Comparison of ENCODE assay signal across 10 cellular contexts in genomic region chr1:16621681-16622315, GRCh38. TPM values are rescaled to one million over a fixed set of nuclear protein-coding genes. Genes with fewer than 3 reads are reported as not detected.
DNase-seq lines count a peak whose midpoint lies in the region; ATAC-seq, FAIRE-seq and TF ChIP-seq lines count a peak whose summit lies in the region.
"Not testable (repeated sequence)": the region's sequence is repeated elsewhere in the genome, so short reads cannot be mapped to it uniquely, and the experiment has no call there.
"Had no signal": no experiment of that assay in that cellular context is flagged by ENCODE, and none has a peak within 500 bp of the region (broad histone marks: within the 10 kb centered on the region; RNA-seq: fewer than 3 reads in every experiment).

No MANE protein-coding gene starts in this region.

- H3K9me3 Mint-ChIP-seq in activated naive CD4-positive, alpha-beta T cell treated with anti-CD3 and anti-CD28 coated beads for 36 hours; osteocyte (ENCODE audit: unreplicated experiment): not testable (repeated sequence)

- H2BK20ac ChIP-seq in H1 (ENCODE audit: low read length): not testable (repeated sequence)

- H3K36me3 ChIP-seq in H1 (ENCODE audit: control insufficient read depth in 2 of 4, insufficient read depth in 4 of 4, low read length in 3 of 4) (peaks cover 3 to 14% (median 7%) of the 10 kb centered on the region in 4 experiments; a peak in 4 of 8 replicates), HepG2 (replicated peaks in 1 of 2; ENCODE audit: control insufficient read depth in 1 of 2, insufficient read depth in 2 of 2, low read length in 2 of 2) (peaks cover 48 to 67% of the 10 kb centered on the region in 2 experiments; a peak in 4 of 5 replicates), tibial artery (peaks cover 27 to 87% (median 63%) of the 10 kb centered on the region in 3 donors)

- peak; percentile 70 for DNase-seq in GM13977 (ENCODE audit: low spot score)
- peak; percentile 12 for DNase-seq in activated CD4-positive, alpha-beta T cell treated with anti-CD3 and anti-CD28 coated beads for 1 hour
- peak; percentile 3 for DNase-seq in activated naive CD4-positive, alpha-beta T cell treated with anti-CD3 and anti-CD28 coated beads for 36 hours
- DNase-seq in H1 (ENCODE audit: low read depth in 1 of 2, low spot score in 2 of 2): peak in 1 of 2 experiments; percentile 68
- not testable (repeated sequence) for DNase-seq in HepG2 (ENCODE audit: low spot score)
- peak; percentile 89 for DNase-seq in osteocyte (ENCODE audit: extremely low spot score, unreplicated experiment)
- peak; percentile 23 to 69 for DNase-seq in tibial artery

- H3K27ac Mint-ChIP-seq in activated naive CD4-positive, alpha-beta T cell treated with anti-CD3 and anti-CD28 coated beads for 36 hours; osteocyte (ENCODE audit: unreplicated experiment): not testable (repeated sequence)

- not testable (repeated sequence) for BruUV-seq in HepG2 (replicated peaks; lab: Mats Ljungman, UMichigan)

- H2AK5ac ChIP-seq in H1 (ENCODE audit: low read depth, low read length): not testable (repeated sequence)

- H3K9ac ChIP-seq in H1 (replicated peaks in 1 of 4; ENCODE audit: extremely low read depth in 1 of 4, low read depth in 3 of 4, low read length in 3 of 4); HepG2 (ENCODE audit: insufficient read depth, low read depth, low read length): not testable (repeated sequence)

- intact Hi-C loops in activated naive CD4-positive, alpha-beta T cell treated with anti-CD3 and anti-CD28 coated beads for 36 hours (cut with micrococcal nuclease): loop anchor here (1.0 kb wide), 1 partner anchor 330 kb away; no protein-coding TSS in a partner anchor
- intact Hi-C loops in HepG2 (cut with micrococcal nuclease; ENCODE audit: unreplicated experiment); tibial artery (cut with DNase I; ENCODE audit: low total_unique reads): not testable (repeated sequence)

- H3K4ac ChIP-seq in H1 (replicated peaks; ENCODE audit: insufficient read length, low read depth, low read length): not testable (repeated sequence)

- not testable (repeated sequence) for H3K4me1 Mint-ChIP-seq in activated naive CD4-positive, alpha-beta T cell treated with anti-CD3 and anti-CD28 coated beads for 36 hours (ENCODE audit: low read depth); osteocyte (ENCODE audit: unreplicated experiment)

- H3K36me3 Mint-ChIP-seq in activated naive CD4-positive, alpha-beta T cell treated with anti-CD3 and anti-CD28 coated beads for 36 hours (ENCODE audit: low read depth): not testable (repeated sequence)
- H3K36me3 Mint-ChIP-seq in osteocyte (ENCODE audit: unreplicated experiment): peaks cover 11% of the 10 kb centered on the region

- not testable (repeated sequence) for H3K23me2 ChIP-seq in H1 (ENCODE audit: low read depth, low read length)

- H3K27me3 Mint-ChIP-seq in activated naive CD4-positive, alpha-beta T cell treated with anti-CD3 and anti-CD28 coated beads for 36 hours (ENCODE audit: low read depth); osteocyte (ENCODE audit: unreplicated experiment): not testable (repeated sequence)

- POLR2A ChIA-PET in H1 (lab: Charles Lee; ENCODE audit: partially characterized antibody): interaction anchor here (0.8 to 3.4 kb wide), 9 partner anchors 8 to 283 kb away, joined by 3 to 11 read pairs (median 4); partner anchors contain the start of gene NBPF1
- POLR2A ChIA-PET in HepG2 (lab: Yijun Ruan, JAX): interaction anchor here (0.9 to 2.5 kb wide), 6 partner anchors 10 to 330 kb away, joined by 3 to 15 read pairs (median 6); partner anchors contain the start of gene RNU1-1

- not testable (repeated sequence) for H4K91ac ChIP-seq in H1 (replicated peaks; ENCODE audit: insufficient read length, low read length)

- H3K9me3 ChIP-seq in H1 (ENCODE audit: insufficient read depth in 2 of 2, low read depth in 1 of 2, low read length in 1 of 2); HepG2 (ENCODE audit: low read length); tibial artery: not testable (repeated sequence)

- not testable (repeated sequence) for H2BK15ac ChIP-seq in H1 (ENCODE audit: low read length)

- FAIRE-seq in H1 (lab: Jason Lieb, UNC); HepG2 (lab: Jason Lieb, UNC): not testable (repeated sequence)

- not testable (repeated sequence) for H3K27ac ChIP-seq in H1 (ENCODE audit: low read depth, low read length); HepG2 (ENCODE audit: extremely low read length, insufficient read depth, low read length); tibial artery

- H3K27me3 ChIP-seq in H1 (replicated peaks in 1 of 4; ENCODE audit: control insufficient read depth in 3 of 4, extremely low read depth in 1 of 4, insufficient read depth in 3 of 4, low read length in 3 of 4); HepG2 (ENCODE audit: control insufficient read depth in 1 of 2, insufficient read depth in 2 of 2, low read length in 2 of 2); tibial artery: not testable (repeated sequence)

- 92% methylated on average over 9 of the region's 9 CpGs; no CpG with 5 or more reads in 1 of the 2 experiments for WGBS in H1 (ENCODE audit: extremely low coverage in 1 of 2, insufficient coverage in 1 of 2, insufficient read length in 1 of 2, insufficient replicate concordance in 2 of 2, low coverage in 1 of 2, low lambda C conversion rate in 2 of 2, missing lambda C conversion rate in 1 of 2), 2 experiments
- WGBS in HepG2 (ENCODE audit: low lambda C conversion rate): 98% methylated on average over 9 of the region's 9 CpGs

- H3K4me1 ChIP-seq in H1 (replicated peaks in 1 of 4; ENCODE audit: control insufficient read depth in 3 of 4, insufficient read depth in 4 of 4, low read length in 3 of 4); HepG2 (ENCODE audit: insufficient read depth, low read length); tibial artery: not testable (repeated sequence)

- not testable (repeated sequence) for H3K23ac ChIP-seq in H1 (ENCODE audit: insufficient read length)

- H2AFZ ChIP-seq in H1 (ENCODE audit: low read length); HepG2 (ENCODE audit: low read length): not testable (repeated sequence)

- in situ Hi-C loops in GM13977 (cut with MboI; ENCODE audit: low pct_unique_long_range_greater_than_20kb, low sequenced_read_pairs, unreplicated experiment): loop anchor here (5.0 to 25.0 kb wide), 5 partner anchors 326 to 616 kb away; partner anchors contain the start of genes CPLANE2 and PADI3
- in situ Hi-C loops in HepG2 (cut with HindIII; ENCODE audit: extremely low pct_ligation_motif_present, low pct_unique_long_range_greater_than_20kb): not testable (repeated sequence)

- H3K56ac ChIP-seq in H1 (replicated peaks; ENCODE audit: insufficient read length, low read depth, low read length): not testable (repeated sequence)

- not testable (repeated sequence) for H3K18ac ChIP-seq in H1 (ENCODE audit: extremely low read depth, low read length)

- CTCF ChIA-PET in activated naive CD4-positive, alpha-beta T cell treated with anti-CD3 and anti-CD28 coated beads for 36 hours (lab: Charles Lee): interaction anchor here (1.1 to 3.3 kb wide), 9 partner anchors 10 to 339 kb away, joined by 4 to 26 read pairs (median 5); no protein-coding TSS in a partner anchor
- CTCF ChIA-PET in H1 (lab: Charles Lee; ENCODE audit: partially characterized antibody) (interaction anchor here (0.7 to 20.3 kb wide), 35 partner anchors 9 to 364 kb away, joined by 3 to 611 read pairs (median 4); partner anchors contain the start of genes CROCC and NBPF1), HepG2 (lab: Yijun Ruan, JAX; ENCODE audit: low intra/inter-chr PET ratio, low total read pairs) (interaction anchor here (1.8 kb wide), 2 partner anchors 30 to 330 kb away, joined by 6 to 10 read pairs; no protein-coding TSS in a partner anchor)

- not testable (repeated sequence) for TF ChIP-seq POLR2A in H1 (IDR thresholded peaks at IDR 0.05; ENCODE audit: control extremely low read depth in 1 of 2, low read depth in 2 of 2, low read length in 2 of 2); HepG2 (IDR thresholded peaks at IDR 0.05; ENCODE audit: insufficient read depth in 1 of 2, low read depth in 2 of 2, low read length in 2 of 2)

- not testable (repeated sequence) for H3K4me3 ChIP-seq in H1 (ENCODE audit: extremely low read depth in 1 of 4, insufficient read depth in 2 of 4, low read depth in 3 of 4, low read length in 4 of 4); HepG2 (replicated peaks in 1 of 3; ENCODE audit: insufficient read depth in 1 of 3, low read depth in 2 of 3, low read length in 3 of 3); tibial artery

- TF ChIP-seq EP300 in H1 (IDR thresholded peaks at IDR 0.05; ENCODE audit: borderline replicate concordance in 1 of 2, low read depth in 2 of 2, low read length in 2 of 2); HepG2 (IDR thresholded peaks at IDR 0.05; ENCODE audit: low read depth in 2 of 2, low read length in 2 of 2); HepG2 (CRISPR knock-in tag; IDR thresholded peaks at IDR 0.05; ENCODE audit: borderline replicate concordance): not testable (repeated sequence)

- not testable (repeated sequence) for H3K4me3 Mint-ChIP-seq in activated naive CD4-positive, alpha-beta T cell treated with anti-CD3 and anti-CD28 coated beads for 36 hours; osteocyte (ENCODE audit: unreplicated experiment)

- not testable (repeated sequence) for H2BK120ac ChIP-seq in H1 (replicated peaks; ENCODE audit: low read depth, low read length)

- H2BK12ac ChIP-seq in H1 (ENCODE audit: low read depth, low read length): peak overlapping the region; percentile 2; the same call in 1 of the 2 replicates

- H4K8ac ChIP-seq in H1 (ENCODE audit: extremely low read depth, insufficient read depth, low read length): not testable (repeated sequence)

- 0 out of 2 replicates have a peak overlapping the region, but pooled peaks have one; percentile 0 for H2BK5ac ChIP-seq in H1 (ENCODE audit: low read depth, low read length)

- H4K20me1 ChIP-seq in H1 (replicated peaks in 1 of 2; ENCODE audit: control insufficient read depth in 1 of 2, insufficient read depth in 2 of 2, low read length in 2 of 2); HepG2 (ENCODE audit: insufficient read depth, low read length): not testable (repeated sequence)

- not testable (repeated sequence) for ATAC-seq in HepG2

- H3K79me2 ChIP-seq in H1 (ENCODE audit: control insufficient read depth in 1 of 2, insufficient read depth in 2 of 2, low read length in 2 of 2); HepG2 (ENCODE audit: insufficient read depth, low read length): not testable (repeated sequence)

- not testable (repeated sequence) for H3K4me2 ChIP-seq in H1 (ENCODE audit: insufficient read depth in 1 of 2, low read depth in 2 of 2, low read length in 2 of 2); HepG2 (ENCODE audit: low read depth, low read length)

- TF ChIP-seq CTCF in GM13977 (IDR thresholded peaks at IDR 0.05; ENCODE audit: extremely low read depth, insufficient read depth, missing control alignments); H1 (IDR thresholded peaks at IDR 0.05; ENCODE audit: control extremely low read depth in 1 of 3, insufficient read depth in 1 of 3, low read depth in 1 of 3, low read length in 3 of 3); HepG2 (CRISPR knock-in tag; IDR thresholded peaks at IDR 0.05); osteocyte (IDR thresholded peaks at IDR 0.05); tibial artery (IDR thresholded peaks at IDR 0.05): not testable (repeated sequence)

- H3K14ac ChIP-seq in H1 (ENCODE audit: insufficient read length): not testable (repeated sequence)

- H4K5ac ChIP-seq in H1 (ENCODE audit: insufficient read length, low read depth, low read length): not testable (repeated sequence)

- not testable (repeated sequence) for TF ChIP-seq RAD21 in H1 (IDR thresholded peaks at IDR 0.05 in 1 of 2, conservative IDR thresholded peaks at IDR 0.05 in 1 of 2; ENCODE audit: low read depth in 2 of 2, low read length in 2 of 2); HepG2 (CRISPR knock-in tag; IDR thresholded peaks at IDR 0.05)

- not testable (repeated sequence) for H3K79me1 ChIP-seq in H1 (ENCODE audit: low read depth, low read length)

RNA-seq across cellular contexts. Expression of gene NBPF1, which starts 8.4 kb away (rescaled TPM):
- total RNA-seq in activated naive CD4-positive, alpha-beta T cell treated with anti-CD3 and anti-CD28 coated beads for 36 hours: 1 to 10 TPM; 1.6 to 1.9 TPM
- total RNA-seq in H1 (2021; fragmentation: NEBNext Ultra II Directional; extraction: Animal tissue kit (Norgen Biotek cat#: 25700)): 19.3 and 19.4 TPM in 2 replicates
- 8.5 and 9.6 TPM in 2 replicates for polyA plus RNA-seq in H1 (2011; rRNA removed)
- 11.5 TPM for polyA plus RNA-seq in H1 (2011; cell fraction: cytosol; rRNA removed)
- 22.9 TPM for polyA plus RNA-seq in H1 (2011; cell fraction: nucleus; rRNA removed)
- 7.7 to 13.2 TPM (median 11.1 TPM) in 4 replicates for polyA plus RNA-seq in H1 (2012, experiment 1 of 2)
- 3.1 TPM for polyA plus RNA-seq in H1 (2012, experiment 2 of 2)
- polyA plus RNA-seq in H1 (2013, experiment 1 of 2): 10.8 TPM
- 9.8 TPM for polyA plus RNA-seq in H1 (2013, experiment 2 of 2)
- polyA minus RNA-seq in H1 (2011; rRNA and poly(A)+ RNA removed): 22.4 and 27.2 TPM in 2 replicates
- polyA minus RNA-seq in H1 (2011; cell fraction: cytosol; rRNA and poly(A)+ RNA removed): 8.9 TPM
- polyA minus RNA-seq in H1 (2011; cell fraction: nucleus; rRNA and poly(A)+ RNA removed): 48.6 TPM
- total RNA-seq in HepG2 (2016; rRNA removed; fragmentation: Illumina TruSeq; extraction: Trizol): 35.6 and 36.2 TPM in 2 replicates
- total RNA-seq in HepG2 (2016; cell fraction: cytosol; rRNA removed; fragmentation: Illumina TruSeq; extraction: Trizol; ENCODE audit: low read depth): 2.8 and 3.7 TPM in 2 replicates
- 33.6 and 35.9 TPM in 2 replicates for total RNA-seq in HepG2 (2016; cell fraction: insoluble cytoplasmic fraction; rRNA removed; fragmentation: Illumina TruSeq; extraction: Trizol)
- 12.7 and 15.7 TPM in 2 replicates for total RNA-seq in HepG2 (2016; cell fraction: membrane; rRNA removed; fragmentation: Illumina TruSeq; extraction: Trizol)
- total RNA-seq in HepG2 (2016; cell fraction: nucleus; rRNA removed; fragmentation: Illumina TruSeq; extraction: Trizol): 43.1 and 51.6 TPM in 2 replicates
- polyA plus RNA-seq in HepG2 (2011; rRNA removed): 30.3 and 38.8 TPM in 2 replicates
- 13.9 and 24.8 TPM in 2 replicates for polyA plus RNA-seq in HepG2 (2011; cell fraction: cytosol; rRNA removed)
- polyA plus RNA-seq in HepG2 (2011; cell fraction: nucleus; rRNA removed): 44.1 and 66.8 TPM in 2 replicates
- 24.2 and 34.4 TPM in 2 replicates for polyA plus RNA-seq in HepG2 (2012)
- 3.5 and 3.8 TPM in 2 replicates for polyA plus RNA-seq in HepG2 (2016; cell fraction: cytosol; fragmentation: Illumina TruSeq; extraction: Trizol; ENCODE audit: low read depth)
- polyA plus RNA-seq in HepG2 (2016; cell fraction: insoluble cytoplasmic fraction; fragmentation: Illumina TruSeq; extraction: Trizol; ENCODE audit: low read depth): 24.0 and 26.6 TPM in 2 replicates
- 12.4 and 14.6 TPM in 2 replicates for polyA plus RNA-seq in HepG2 (2016; cell fraction: membrane; fragmentation: Illumina TruSeq; extraction: Trizol; ENCODE audit: low read depth)
- polyA plus RNA-seq in HepG2 (2016; cell fraction: nucleus; fragmentation: Illumina TruSeq; extraction: Trizol; ENCODE audit: insufficient read depth, low read depth): 54.4 and 54.5 TPM in 2 replicates
- 29.8 and 35.9 TPM in 2 replicates for polyA minus RNA-seq in HepG2 (2011; rRNA and poly(A)+ RNA removed; ENCODE audit: low replicate concordance)
- 20.5 and 26.0 TPM in 2 replicates for polyA minus RNA-seq in HepG2 (2011; cell fraction: cytosol; rRNA and poly(A)+ RNA removed)
- 98.8 and 162 TPM in 2 replicates for polyA minus RNA-seq in HepG2 (2011; cell fraction: nucleus; rRNA and poly(A)+ RNA removed)
- 50.1 and 55.6 TPM in 2 replicates for total RNA-seq in osteocyte

RNA-seq across cellular contexts. Expression of gene RNU1-3, which starts 45.0 kb away (rescaled TPM):
- 1,000 to 10,000 TPM; 1,341 to 1,386 TPM for total RNA-seq in activated naive CD4-positive, alpha-beta T cell treated with anti-CD3 and anti-CD28 coated beads for 36 hours
- 1,303 and 1,497 TPM in 2 replicates for total RNA-seq in H1 (2021; fragmentation: NEBNext Ultra II Directional; extraction: Animal tissue kit (Norgen Biotek cat#: 25700))
- under 0.01 and 145 TPM in 2 replicates for polyA plus RNA-seq in H1 (2011; rRNA removed)
- under 0.01 TPM for polyA plus RNA-seq in H1 (2011; cell fraction: cytosol; rRNA removed)
- polyA plus RNA-seq in H1 (2011; cell fraction: nucleus; rRNA removed): under 0.01 TPM
- 20.3 to 94.3 TPM in 2 of 4 replicates, not detected in the others for polyA plus RNA-seq in H1 (2012, experiment 1 of 2)
- not detected for polyA plus RNA-seq in H1 (2012, experiment 2 of 2)
- polyA plus RNA-seq in H1 (2013, experiment 1 of 2): not detected
- not detected for polyA plus RNA-seq in H1 (2013, experiment 2 of 2)
- polyA minus RNA-seq in H1 (2011; rRNA and poly(A)+ RNA removed): 10,411 and 22,262 TPM in 2 replicates
- polyA minus RNA-seq in H1 (2011; cell fraction: cytosol; rRNA and poly(A)+ RNA removed): 63,669 TPM
- polyA minus RNA-seq in H1 (2011; cell fraction: nucleus; rRNA and poly(A)+ RNA removed): 43,973 TPM
- total RNA-seq in HepG2 (2016; rRNA removed; fragmentation: Illumina TruSeq; extraction: Trizol): 859 and 11,018 TPM in 2 replicates
- total RNA-seq in HepG2 (2016; cell fraction: cytosol; rRNA removed; fragmentation: Illumina TruSeq; extraction: Trizol; ENCODE audit: low read depth): 16,281 and 17,236 TPM in 2 replicates
- 1,309 and 10,613 TPM in 2 replicates for total RNA-seq in HepG2 (2016; cell fraction: insoluble cytoplasmic fraction; rRNA removed; fragmentation: Illumina TruSeq; extraction: Trizol)
- total RNA-seq in HepG2 (2016; cell fraction: membrane; rRNA removed; fragmentation: Illumina TruSeq; extraction: Trizol): 2,848 and 3,475 TPM in 2 replicates
- 52,466 and 64,417 TPM in 2 replicates for total RNA-seq in HepG2 (2016; cell fraction: nucleus; rRNA removed; fragmentation: Illumina TruSeq; extraction: Trizol)
- under 0.01 TPM in 2 replicates for polyA plus RNA-seq in HepG2 (2011; rRNA removed)
- under 0.01 TPM in 2 replicates for polyA plus RNA-seq in HepG2 (2011; cell fraction: cytosol; rRNA removed)
- under 0.01 TPM in 2 replicates for polyA plus RNA-seq in HepG2 (2011; cell fraction: nucleus; rRNA removed)
- polyA plus RNA-seq in HepG2 (2012): 59.2 and 78.2 TPM in 2 replicates
- polyA plus RNA-seq in HepG2 (2016; cell fraction: cytosol; fragmentation: Illumina TruSeq; extraction: Trizol; ENCODE audit: low read depth): 27.3 and 44.4 TPM in 2 replicates
- polyA plus RNA-seq in HepG2 (2016; cell fraction: insoluble cytoplasmic fraction; fragmentation: Illumina TruSeq; extraction: Trizol; ENCODE audit: low read depth): not detected in 2 replicates
- polyA plus RNA-seq in HepG2 (2016; cell fraction: membrane; fragmentation: Illumina TruSeq; extraction: Trizol; ENCODE audit: low read depth): not detected in 2 replicates
- 32.8 TPM in 1 of 2 replicates, not detected in the other for polyA plus RNA-seq in HepG2 (2016; cell fraction: nucleus; fragmentation: Illumina TruSeq; extraction: Trizol; ENCODE audit: insufficient read depth, low read depth)
- 12,820 and 15,604 TPM in 2 replicates for polyA minus RNA-seq in HepG2 (2011; rRNA and poly(A)+ RNA removed; ENCODE audit: low replicate concordance)
- polyA minus RNA-seq in HepG2 (2011; cell fraction: cytosol; rRNA and poly(A)+ RNA removed): 90,102 and 105,040 TPM in 2 replicates
- 42,574 and 58,030 TPM in 2 replicates for polyA minus RNA-seq in HepG2 (2011; cell fraction: nucleus; rRNA and poly(A)+ RNA removed)
- 2,650 and 2,859 TPM in 2 replicates for total RNA-seq in osteocyte
- total RNA-seq: myocyte, right atrium auricular region had no signal
- polyA plus RNA-seq: foreskin keratinocyte had no signal
